In genomic region chr12:49389092-49389703, GRCh38 we compare ENCODE assay signal across 10 cellular contexts. TPM values are rescaled to one million over a fixed set of nuclear protein-coding genes. Genes with fewer than 3 reads are reported as not detected.
A peak's percentile ranks its signal among the peaks of the same experiment; 100 is the strongest.
DNase-seq lines count a peak whose midpoint lies in the region; ATAC-seq and TF ChIP-seq lines count a peak whose summit lies in the region.
"Had no signal": no experiment of that assay in that cellular context is flagged by ENCODE, and none has a peak within 500 bp of the region (broad histone marks: within the 10 kb centered on the region; RNA-seq: fewer than 3 reads in every experiment).

No MANE protein-coding gene starts in this region.

- H3K4me3 Mint-ChIP-seq in activated T-helper 17 cell treated with anti-CD3 and anti-CD28 coated beads, Interleukin-2, amount 50 U/mL, for 72 hours = peak overlapping the region; percentile 3

- no peaks in the 10 kb centered on the region for H3F3A ChIP-seq in GM23248 (ENCODE audit: insufficient read depth)

- peaks cover 6% of the 10 kb centered on the region for H3K4me1 Mint-ChIP-seq in activated T-helper 17 cell treated with anti-CD3 and anti-CD28 coated beads, Interleukin-2, amount 50 U/mL, for 72 hours

- H3K27ac Mint-ChIP-seq in activated T-helper 17 cell treated with anti-CD3 and anti-CD28 coated beads, Interleukin-2, amount 50 U/mL, for 72 hours = no peak overlapping the region

- WGBS in GM23248 (ENCODE audit: low coverage in 1 of 2, low lambda C conversion rate in 2 of 2, missing lambda C conversion rate in 2 of 2), 2 experiments = 91 to 95% methylated on average over 30 of the region's 30 CpGs

- H3K27me3 ChIP-seq in Peyer's patch (no peaks in the 10 kb centered on the region), left lung (no peaks in the 10 kb centered on the region), GM23248 (replicated peaks; ENCODE audit: insufficient read depth) (no peaks in the 10 kb centered on the region)

- TF ChIP-seq CTCF in Peyer's patch (IDR thresholded peaks at IDR 0.05) (peak in 2 of 6 experiments; percentile 17 to 29), left lung (IDR thresholded peaks at IDR 0.05) (no peak)

- intact Hi-C loops in left lung (cut with DNase I) = no loop called here

- H2AFZ ChIP-seq in GM23248 = no peak overlapping the region

- no peak overlapping the region for H3K4me2 ChIP-seq in GM23248 (ENCODE audit: unreplicated experiment)

- DNase-seq in Peyer's patch = peak in 2 of 3 donors; percentile 51 to 72
- DNase-seq in left lung = peak; percentile 38 to 81
- peak; percentile 14 to 46 for DNase-seq in stimulated activated CD8-positive, alpha-beta memory T cell treated with anti-CD3 and anti-CD28 coated beads, Interleukin-4, amount 100 ng/mL, for 4 hours (ENCODE audit: low read depth in 2 of 2, low spot score in 1 of 2)
- DNase-seq in DMS153 treated with DMSO at 0.1 percent for 48 hours (lab: John Stamatoyannopoulos, UW; ENCODE audit: unreplicated experiment) = no peak
- DNase-seq in NCI-H1694 (lab: John Stamatoyannopoulos, UW) = no peak
- no peak for DNase-seq in NCI-H345 (lab: John Stamatoyannopoulos, UW)
- DNase-seq in GM23248 = no peak
- DNase-seq: cortex of kidney, NCI-H2081 had no signal

- no peaks in the 10 kb centered on the region for H4K20me1 ChIP-seq in GM23248 (ENCODE audit: insufficient read depth)

- H3K36me3 Mint-ChIP-seq in activated T-helper 17 cell treated with anti-CD3 and anti-CD28 coated beads, Interleukin-2, amount 50 U/mL, for 72 hours (ENCODE audit: low read depth) = no peaks in the 10 kb centered on the region

- H3K27ac ChIP-seq in Peyer's patch (no peak overlapping the region), left lung (no peak overlapping the region), GM23248 (no peak overlapping the region)

- no peaks in the 10 kb centered on the region for H3K9me2 ChIP-seq in GM23248 (ENCODE audit: insufficient read depth)

- peaks cover 78% of the 10 kb centered on the region for H3K79me2 ChIP-seq in GM23248 (ENCODE audit: insufficient read depth)

- H3K27me3 Mint-ChIP-seq in activated T-helper 17 cell treated with anti-CD3 and anti-CD28 coated beads, Interleukin-2, amount 50 U/mL, for 72 hours = no peaks in the 10 kb centered on the region

- H3K4me1 ChIP-seq in Peyer's patch (no peaks in the 10 kb centered on the region), left lung (no peaks in the 10 kb centered on the region), GM23248 (ENCODE audit: insufficient read depth) (no peaks in the 10 kb centered on the region)

- in situ Hi-C loops in GM23248 (cut with MboI) = no loop called here

- H3K9ac ChIP-seq in GM23248 = no peak overlapping the region

- peak; percentile 63 for ATAC-seq in activated T-helper 17 cell treated with anti-CD3 and anti-CD28 coated beads, Interleukin-2, amount 50 U/mL, for 72 hours (replicated peaks)
- ATAC-seq in left lung = no peak

- H3K4me3 ChIP-seq in Peyer's patch = no peak overlapping the region
- no peak overlapping the region for H3K4me3 ChIP-seq in left lung
- H3K4me3 ChIP-seq in GM23248 = no peak overlapping the region

- TF ChIP-seq POLR2A in Peyer's patch (IDR thresholded peaks at IDR 0.05) = no peak

- H3K9me3 ChIP-seq in Peyer's patch (no peaks in the 10 kb centered on the region), left lung (no peaks in the 10 kb centered on the region), GM23248 (ENCODE audit: low read depth) (no peaks in the 10 kb centered on the region)

- no peaks in the 10 kb centered on the region for H3K9me3 Mint-ChIP-seq in activated T-helper 17 cell treated with anti-CD3 and anti-CD28 coated beads, Interleukin-2, amount 50 U/mL, for 72 hours

- no peaks in the 10 kb centered on the region for H3K36me3 ChIP-seq in Peyer's patch
- H3K36me3 ChIP-seq in left lung = no peaks in the 10 kb centered on the region
- H3K36me3 ChIP-seq in GM23248 (ENCODE audit: low read depth) = no peaks in the 10 kb centered on the region

RNA-seq across cellular contexts. Expression of gene SPATS2, which starts 21.9 kb away (rescaled TPM):
- total RNA-seq in Peyer's patch (10 to 100 TPM; 20.2 to 49.5 (median 24.8) TPM), left lung (10 to 100 TPM; 14.6 to 21.3 TPM)
- 10 to 100 TPM; 15.3 to 16.9 TPM for total RNA-seq in activated T-helper 17 cell treated with anti-CD3 and anti-CD28 coated beads, Interleukin-2, amount 50 U/mL, for 72 hours
- total RNA-seq in GM23248 (2014; rRNA removed; shearing (Covaris generic)) = 13.7 and 25.0 TPM in 2 replicates
- 22.3 and 22.4 TPM in 2 replicates for polyA plus RNA-seq in GM23248 (2016; fragmentation: Nextera tagmentation; extraction: Ambion mirVana)

RNA-seq across cellular contexts. Expression of gene DNAJC22, which starts 42.5 kb away (rescaled TPM):
- total RNA-seq in Peyer's patch = 10 to 100 TPM in 3 of 4 donors, 1 to 10 TPM in 1; 5.0 to 57.8 (median 56.4) TPM
- total RNA-seq in activated T-helper 17 cell treated with anti-CD3 and anti-CD28 coated beads, Interleukin-2, amount 50 U/mL, for 72 hours = not detected
- 1 to 10 TPM in 1 of 2 donors, under 1 TPM in 1; 0.21 to 2.7 TPM for total RNA-seq in left lung
- total RNA-seq in GM23248 (2014; rRNA removed; shearing (Covaris generic)) = 1.5 and 2.5 TPM in 2 replicates
- 0.69 and 1.9 TPM in 2 replicates for polyA plus RNA-seq in GM23248 (2016; fragmentation: Nextera tagmentation; extraction: Ambion mirVana)

RNA-seq across cellular contexts. Expression of gene C1QL4, which starts 52.2 kb away (rescaled TPM):
- not detected for total RNA-seq in Peyer's patch
- not detected for total RNA-seq in activated T-helper 17 cell treated with anti-CD3 and anti-CD28 coated beads, Interleukin-2, amount 50 U/mL, for 72 hours
- not detected for total RNA-seq in left lung
- total RNA-seq in GM23248 (2014; rRNA removed; shearing (Covaris generic)) = not detected in 2 replicates
- not detected in 2 replicates for polyA plus RNA-seq in GM23248 (2016; fragmentation: Nextera tagmentation; extraction: Ambion mirVana)

Comparison
In these comparisons a context has a peak if more than half of its experiments do, and no peak if none do; other contexts are left out.
1. DNase-seq: peak in Peyer's patch (2 of 3), left lung (2 of 2) and stimulated activated CD8-positive, alpha-beta memory T cell treated with anti-CD3 and anti-CD28 coated beads, Interleukin-4, amount 100 ng/mL, for 4 hours (2 of 2); none in DMS153 treated with DMSO at 0.1 percent for 48 hours (single experiment), NCI-H1694 (single experiment), NCI-H345 (single experiment) and GM23248 (single experiment).